Comparison of ENCODE assay signal across 18 cellular contexts in genomic region chr11:44793350-44794090, GRCh38.
A peak's percentile ranks its signal among the peaks of the same experiment; 100 is the strongest.
DNase-seq lines count a peak whose midpoint lies in the region; ATAC-seq, FAIRE-seq and TF ChIP-seq lines count a peak whose summit lies in the region.
"Had no signal": no experiment of that assay in that cellular context is flagged by ENCODE, and none has a peak within 500 bp of the region (broad histone marks: within the 10 kb centered on the region; RNA-seq: fewer than 3 reads in every experiment).

No MANE protein-coding gene starts in this region.

- dilution Hi-C loops in IMR-90 (cut with HindIII; ENCODE audit: low sequenced_read_pairs, unreplicated experiment), result no loop called here

- no peak overlapping the region for H2BK20ac ChIP-seq in IMR-90 (ENCODE audit: low read depth, low read length)

- in situ Hi-C loops in IMR-90 (cut with MboI; ENCODE audit: low sequenced_read_pairs), result no loop called here

- no peak for TF ChIP-seq RAD21 in IMR-90 (IDR thresholded peaks at IDR 0.05; ENCODE audit: low read length)

- H3K9me3 Mint-ChIP-seq in astrocyte (ENCODE audit: unreplicated experiment), result peaks cover 2% of the 10 kb centered on the region
- H3K9me3 Mint-ChIP-seq in glutamatergic neuron (ENCODE audit: unreplicated experiment), result peaks cover 9% of the 10 kb centered on the region
- no peaks in the 10 kb centered on the region for H3K9me3 Mint-ChIP-seq in progenitor cell of endocrine pancreas (ENCODE audit: low read depth)
- H3K9me3 Mint-ChIP-seq: activated CD4-positive, alpha-beta memory T cell treated with anti-CD3 and anti-CD28 coated beads, Interleukin-2, amount 10 ng/mL, durations not matched to agents 7 days and 5 days; CD4-positive, CD25-positive, alpha-beta regulatory T cell; dendritic cell treated with granulocyte-macrophage colony-stimulating factor and Interleukin-4, amounts not matched to agents 40 ng/mL and 50 ng/mL, for 4 days had no signal

- no peak overlapping the region for H2AK5ac ChIP-seq in IMR-90 (ENCODE audit: low read depth, low read length)

- H3K23ac ChIP-seq in IMR-90 (ENCODE audit: low read depth, low read length), result no peak overlapping the region

- CTCF ChIA-PET in IMR-90 (lab: Yijun Ruan, JAX), result interaction anchor here (1.1 kb wide), 1 partner anchor 8 kb away, joined by 3 read pairs; no protein-coding TSS in a partner anchor

- H3K14ac ChIP-seq in IMR-90 (replicated peaks; ENCODE audit: low read depth, low read length), result no peak overlapping the region

- ATAC-seq in IMR-90 (ENCODE audit: low read depth), result peak; percentile 74
- no peak for ATAC-seq in GM18868 (IDR thresholded peaks at IDR 0.05; ENCODE audit: unreplicated experiment)
- ATAC-seq in HG02588 (IDR thresholded peaks at IDR 0.05; ENCODE audit: unreplicated experiment), result no peak

- no peak overlapping the region for H3K9ac ChIP-seq in IMR-90 (ENCODE audit: low read depth, low read length)
- H3K9ac ChIP-seq in astrocyte (ENCODE audit: low read length), result no peak overlapping the region

- H3K27ac ChIP-seq in IMR-90 (ENCODE audit: insufficient read depth, low read length), result no peak overlapping the region
- H3K27ac ChIP-seq in astrocyte (ENCODE audit: low read depth, low read length), result no peak overlapping the region
- H3K27ac ChIP-seq: SJSA1, testis had no signal

- no peak for TF ChIP-seq POLR2A in IMR-90 (IDR thresholded peaks at IDR 0.05; ENCODE audit: low read depth, low read length)

- H4K8ac ChIP-seq in IMR-90 (ENCODE audit: low read depth in 2 of 2, low read length in 2 of 2), result no peak overlapping the region

- no peaks in the 10 kb centered on the region for H3K79me2 ChIP-seq in astrocyte (ENCODE audit: insufficient read depth, low read length)

- H3K9me1 ChIP-seq in IMR-90 (ENCODE audit: insufficient read depth, low read length), result 0 out of 2 replicates have a peak, but pooled peaks cover 5% of the 10 kb centered on the region

- H3K36me3 ChIP-seq in IMR-90 (ENCODE audit: control insufficient read depth, insufficient read depth, low read length), result no peaks in the 10 kb centered on the region
- no peaks in the 10 kb centered on the region for H3K36me3 ChIP-seq in astrocyte (ENCODE audit: insufficient read depth, low read length)
- H3K36me3 ChIP-seq: SJSA1 had no signal

- peaks cover 51% of the 10 kb centered on the region for H3K27me3 Mint-ChIP-seq in astrocyte (ENCODE audit: low read depth, unreplicated experiment)
- H3K27me3 Mint-ChIP-seq in glutamatergic neuron (ENCODE audit: unreplicated experiment), result peaks cover 13% of the 10 kb centered on the region
- H3K27me3 Mint-ChIP-seq in progenitor cell of endocrine pancreas, result no peaks in the 10 kb centered on the region
- H3K27me3 Mint-ChIP-seq: activated CD4-positive, alpha-beta memory T cell treated with anti-CD3 and anti-CD28 coated beads, Interleukin-2, amount 10 ng/mL, durations not matched to agents 7 days and 5 days; CD4-positive, CD25-positive, alpha-beta regulatory T cell had no signal

- H2AK9ac ChIP-seq in IMR-90 (replicated peaks; ENCODE audit: low read depth, low read length, poor library complexity), result no peak overlapping the region

- H3K36me3 Mint-ChIP-seq in astrocyte (ENCODE audit: low read depth, unreplicated experiment) (peaks cover 7% of the 10 kb centered on the region), glutamatergic neuron (ENCODE audit: unreplicated experiment) (no peaks in the 10 kb centered on the region), progenitor cell of endocrine pancreas (ENCODE audit: insufficient read depth) (no peaks in the 10 kb centered on the region)

- H4K91ac ChIP-seq in IMR-90 (ENCODE audit: insufficient read depth, low read depth, low read length), result no peak overlapping the region

- intact Hi-C loops in IMR-90 (cut with micrococcal nuclease), result loop anchor here (5.0 kb wide), 1 partner anchor 74 kb away; no protein-coding TSS in a partner anchor

- no peak overlapping the region for H2BK120ac ChIP-seq in IMR-90 (ENCODE audit: low read depth, low read length)

- no peak overlapping the region for H2BK5ac ChIP-seq in IMR-90 (ENCODE audit: low read depth, low read length, poor library complexity, severe bottlenecking)

- H3K4me3 ChIP-seq in IMR-90 (ENCODE audit: insufficient read depth, low read depth, low read length), result no peak overlapping the region
- H3K4me3 ChIP-seq in astrocyte (ENCODE audit: insufficient read depth, low read depth, low read length), result no peak overlapping the region
- H3K4me3 ChIP-seq: SJSA1, testis had no signal

- H4K5ac ChIP-seq in IMR-90 (ENCODE audit: low read depth, low read length), result no peak overlapping the region

- H3K18ac ChIP-seq in IMR-90 (ENCODE audit: low read depth, low read length), result no peak overlapping the region; the same call in 1 of the 2 replicates

- no peaks in the 10 kb centered on the region for H3K79me1 ChIP-seq in IMR-90 (ENCODE audit: low read depth in 1 of 2, low read length in 2 of 2)

- POLR2A ChIA-PET in IMR-90 (lab: Charles Lee; ENCODE audit: unreplicated experiment), result no interaction called here

- H2BK15ac ChIP-seq in IMR-90 (ENCODE audit: low read depth, low read length), result no peak overlapping the region

- 79% methylated on average over 2 of the region's 17 CpGs; no CpG with 5 or more reads in 1 of the 2 experiments for WGBS in IMR-90 (ENCODE audit: extremely low coverage in 2 of 2, insufficient read length in 1 of 2), 2 experiments

- peaks cover 35% of the 10 kb centered on the region for H3K27me3 ChIP-seq in IMR-90 (ENCODE audit: control insufficient read depth, insufficient read depth, low read length)
- H3K27me3 ChIP-seq in astrocyte (ENCODE audit: insufficient read depth, low read length), result peaks cover 62% of the 10 kb centered on the region
- H3K27me3 ChIP-seq: SJSA1, testis had no signal

- no peaks in the 10 kb centered on the region for H4K20me1 ChIP-seq in IMR-90 (ENCODE audit: insufficient read depth, low read length)
- H4K20me1 ChIP-seq in astrocyte (ENCODE audit: insufficient read depth, low read length), result no peaks in the 10 kb centered on the region

- H3K27ac Mint-ChIP-seq in astrocyte (ENCODE audit: unreplicated experiment), result peak overlapping the region; percentile 36
- peak overlapping the region; percentile 80 for H3K27ac Mint-ChIP-seq in glutamatergic neuron (ENCODE audit: unreplicated experiment)
- H3K27ac Mint-ChIP-seq in progenitor cell of endocrine pancreas, result peak overlapping the region; percentile 43
- H3K27ac Mint-ChIP-seq: activated CD4-positive, alpha-beta memory T cell treated with anti-CD3 and anti-CD28 coated beads, Interleukin-2, amount 10 ng/mL, durations not matched to agents 7 days and 5 days; CD4-positive, CD25-positive, alpha-beta regulatory T cell; dendritic cell treated with granulocyte-macrophage colony-stimulating factor and Interleukin-4, amounts not matched to agents 40 ng/mL and 50 ng/mL, for 4 days had no signal

- H3K4me1 Mint-ChIP-seq in astrocyte (ENCODE audit: low read depth, unreplicated experiment) (peaks cover 18% of the 10 kb centered on the region), glutamatergic neuron (ENCODE audit: low read depth, unreplicated experiment) (peaks cover 40% of the 10 kb centered on the region), progenitor cell of endocrine pancreas (ENCODE audit: low read depth) (peaks cover 1% of the 10 kb centered on the region)
- H3K4me1 Mint-ChIP-seq: activated CD4-positive, alpha-beta memory T cell treated with anti-CD3 and anti-CD28 coated beads, Interleukin-2, amount 10 ng/mL, durations not matched to agents 7 days and 5 days had no signal

- TF ChIP-seq CTCF in IMR-90 (conservative IDR thresholded peaks at IDR 0.05; ENCODE audit: low read depth, low read length) (no peak), astrocyte (IDR thresholded peaks at IDR 0.05; ENCODE audit: insufficient read depth, low read depth, low read length) (no peak), glutamatergic neuron (IDR thresholded peaks at IDR 0.05; ENCODE audit: partially characterized antibody, unreplicated experiment) (no peak), progenitor cell of endocrine pancreas (IDR thresholded peaks at IDR 0.05; ENCODE audit: unreplicated experiment) (no peak)

- no peak overlapping the region for H3K56ac ChIP-seq in IMR-90 (ENCODE audit: extremely low read depth, insufficient read depth, low read length)

- H3K9me3 ChIP-seq in IMR-90 (ENCODE audit: control insufficient read depth, insufficient read depth, low read length) (no peaks in the 10 kb centered on the region), astrocyte (ENCODE audit: insufficient read depth, low read depth, low read length) (no peaks in the 10 kb centered on the region)
- H3K9me3 ChIP-seq: SJSA1, testis had no signal

- DNase-seq in IMR-90 (peak; percentile 57), astrocyte (ENCODE audit: low read depth) (peak; percentile 17), glutamatergic neuron (peak; percentile 74), progenitor cell of endocrine pancreas (ENCODE audit: low spot score, unreplicated experiment) (no peak), SKM-1 (lab: John Stamatoyannopoulos, UW; ENCODE audit: unreplicated experiment) (no peak)
- DNase-seq: activated CD4-positive, alpha-beta memory T cell treated with anti-CD3 and anti-CD28 coated beads, Interleukin-2, amount 10 ng/mL, durations not matched to agents 7 days and 5 days; amniotic stem cell; CD4-positive, CD25-positive, alpha-beta regulatory T cell; foreskin fibroblast; GDM1; MM.1S; NCI-H2081 treated with DMSO at 0.1 percent for 48 hours; stimulated activated CD4-positive, alpha-beta T cell treated with anti-CD3 and anti-CD28 coated beads, Interleukin-1b, Interleukin-23, amount 100 ng/mL, for 48 hours; testis had no signal

- peak overlapping the region; percentile 35 for H3K4me3 Mint-ChIP-seq in astrocyte (ENCODE audit: unreplicated experiment)
- peak overlapping the region; percentile 72 for H3K4me3 Mint-ChIP-seq in glutamatergic neuron (ENCODE audit: unreplicated experiment)
- no peak overlapping the region for H3K4me3 Mint-ChIP-seq in progenitor cell of endocrine pancreas (ENCODE audit: low read depth)
- H3K4me3 Mint-ChIP-seq: activated CD4-positive, alpha-beta memory T cell treated with anti-CD3 and anti-CD28 coated beads, Interleukin-2, amount 10 ng/mL, durations not matched to agents 7 days and 5 days; CD4-positive, CD25-positive, alpha-beta regulatory T cell; dendritic cell treated with granulocyte-macrophage colony-stimulating factor and Interleukin-4, amounts not matched to agents 40 ng/mL and 50 ng/mL, for 4 days had no signal

- FAIRE-seq in astrocyte (lab: Jason Lieb, UNC), result no peak

- H3K4me1 ChIP-seq in IMR-90 (ENCODE audit: control insufficient read depth, insufficient read depth, low read length) (peaks cover 5% of the 10 kb centered on the region; the same call in 1 of the 2 replicates), astrocyte (ENCODE audit: insufficient read depth, low read length) (no peaks in the 10 kb centered on the region)
- H3K4me1 ChIP-seq: SJSA1 had no signal

- no TSS peak for BruUV-seq in IMR-90 (replicated peaks; lab: Mats Ljungman, UMichigan)

- no peak overlapping the region for H2AFZ ChIP-seq in IMR-90 (replicated peaks; ENCODE audit: low read length, poor library complexity)
- H2AFZ ChIP-seq in astrocyte (ENCODE audit: low read depth, low read length), result no peak overlapping the region

- no peak overlapping the region; the same call in 1 of the 2 replicates for H3K4me2 ChIP-seq in IMR-90 (ENCODE audit: low read depth, low read length)
- no peak overlapping the region for H3K4me2 ChIP-seq in astrocyte (ENCODE audit: low read length)

- no peak overlapping the region for H3K4ac ChIP-seq in IMR-90 (ENCODE audit: low read depth, low read length)

TF ChIP-seq in IMR-90, 13 proteins besides CTCF, POLR2A, EP300 and RAD21 (continues in another document):
- no peak for TF ChIP-seq MAFK (IDR thresholded peaks at IDR 0.05; ENCODE audit: low read depth, low read length)

Comparison
In these comparisons a context has a peak if more than half of its experiments do, and no peak if none do; other contexts are left out.
1. DNase-seq: peak in IMR-90 (single experiment), astrocyte (single experiment) and glutamatergic neuron (single experiment); none in progenitor cell of endocrine pancreas (single experiment) and SKM-1 (single experiment).
2. Peak in every context shown above with its lines, with median percentiles within 50 percentile points of each other: H3K27ac Mint-ChIP-seq.